ENCODE assay signal across 25 cellular contexts in the genomic region with DNA sequence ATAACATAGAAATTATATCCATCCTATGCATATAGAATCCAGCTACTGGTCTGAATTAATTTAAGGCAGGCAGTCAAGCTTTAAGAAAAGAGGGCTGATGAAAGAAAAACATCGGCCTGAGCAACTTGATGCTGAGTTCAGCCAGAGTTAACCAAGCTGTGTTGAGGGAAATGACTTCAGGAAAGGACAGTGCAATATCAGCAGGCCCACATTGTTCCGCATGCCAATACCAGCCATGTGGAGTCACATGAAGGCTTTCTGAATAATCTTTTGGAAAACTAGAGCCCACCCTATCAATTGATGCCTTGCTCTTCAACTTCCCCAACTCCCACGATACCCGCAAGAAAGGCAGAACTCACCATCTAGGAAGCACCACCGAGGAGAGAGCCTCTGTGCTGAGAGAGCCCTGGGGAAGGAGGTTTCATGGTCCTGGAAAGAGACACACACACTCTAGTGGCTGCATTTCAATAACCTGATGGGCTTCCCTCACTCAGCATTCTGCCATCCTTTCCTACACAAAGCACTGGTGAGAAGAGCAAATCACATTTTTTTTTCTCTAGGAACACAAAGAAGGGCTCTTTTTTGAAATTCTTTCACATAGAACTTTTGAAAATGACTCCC.
"Had no signal": no experiment of that assay in that cellular context is flagged by ENCODE, and none has a peak within 500 bp of the region (broad histone marks: within the 10 kb centered on the region; RNA-seq: fewer than 3 reads in every experiment).

No MANE protein-coding gene starts in this region.

- H3K27ac Mint-ChIP-seq: activated CD4-positive, alpha-beta T cell treated with anti-CD3 and anti-CD28 coated beads, Interleukin-2, amount 10 ng/mL, durations not matched to agents 7 days and 5 days; activated CD8-positive, alpha-beta memory T cell treated with anti-CD3 and anti-CD28 coated beads, Interleukin-2, amount 10 ng/mL, durations not matched to agents 7 days and 5 days; activated CD8-positive, alpha-beta T cell treated with anti-CD3 and anti-CD28 coated beads for 36 hours; immature natural killer cell; natural killer cell treated with Interleukin-12 subunit alpha and Interleukin-12 subunit beta and Interleukin-15 and Interleukin-18, amount 100 ng/mL, for 72 hours; stimulated activated memory B cell treated with anti-CD40 and anti-IgM and Interleukin-4, amounts not matched to agents 10 μg/mL and 1 μg/mL and 100 μg/mL, for 72 hours had no signal

- H3K4me3 Mint-ChIP-seq: activated CD4-positive, alpha-beta T cell treated with anti-CD3 and anti-CD28 coated beads, Interleukin-2, amount 10 ng/mL, durations not matched to agents 7 days and 5 days; activated CD8-positive, alpha-beta memory T cell treated with anti-CD3 and anti-CD28 coated beads, Interleukin-2, amount 10 ng/mL, durations not matched to agents 7 days and 5 days; activated CD8-positive, alpha-beta T cell treated with anti-CD3 and anti-CD28 coated beads for 36 hours; brain; central memory CD8-positive, alpha-beta T cell; immature natural killer cell; natural killer cell treated with Interleukin-12 subunit alpha and Interleukin-12 subunit beta and Interleukin-15 and Interleukin-18, amount 100 ng/mL, for 72 hours; stimulated activated memory B cell treated with anti-CD40 and anti-IgM and Interleukin-4, amounts not matched to agents 10 μg/mL and 1 μg/mL and 100 μg/mL, for 72 hours had no signal

- H2AFZ ChIP-seq: hepatocyte had no signal

- H3K27me3 Mint-ChIP-seq: activated CD4-positive, alpha-beta T cell treated with anti-CD3 and anti-CD28 coated beads, Interleukin-2, amount 10 ng/mL, durations not matched to agents 7 days and 5 days; activated CD8-positive, alpha-beta memory T cell treated with anti-CD3 and anti-CD28 coated beads, Interleukin-2, amount 10 ng/mL, durations not matched to agents 7 days and 5 days; brain; central memory CD8-positive, alpha-beta T cell; natural killer cell treated with Interleukin-12 subunit alpha and Interleukin-12 subunit beta and Interleukin-15 and Interleukin-18, amount 100 ng/mL, for 72 hours; stimulated activated memory B cell treated with anti-CD40 and anti-IgM and Interleukin-4, amounts not matched to agents 10 μg/mL and 1 μg/mL and 100 μg/mL, for 72 hours had no signal

- H3K27ac ChIP-seq: foreskin keratinocyte, hepatocyte, pancreas, stomach, suprapubic skin, tibial nerve, VCaP had no signal

- H3K9me3 ChIP-seq: pancreas, stomach, suprapubic skin, tibial nerve had no signal

- H3K4me3 ChIP-seq: hepatocyte, pancreas, smooth muscle cell, stomach, suprapubic skin, tibial nerve had no signal

- H3K36me3 ChIP-seq: pancreas, stomach, suprapubic skin, tibial nerve had no signal

- H3K79me2 ChIP-seq: hepatocyte had no signal

- H3K36me3 Mint-ChIP-seq: activated CD8-positive, alpha-beta memory T cell treated with anti-CD3 and anti-CD28 coated beads, Interleukin-2, amount 10 ng/mL, durations not matched to agents 7 days and 5 days; natural killer cell treated with Interleukin-12 subunit alpha and Interleukin-12 subunit beta and Interleukin-15 and Interleukin-18, amount 100 ng/mL, for 72 hours; stimulated activated memory B cell treated with anti-CD40 and anti-IgM and Interleukin-4, amounts not matched to agents 10 μg/mL and 1 μg/mL and 100 μg/mL, for 72 hours had no signal

- DNase-seq: activated CD4-positive, alpha-beta T cell treated with anti-CD3 and anti-CD28 coated beads, Interleukin-2, amount 10 ng/mL, durations not matched to agents 7 days and 5 days; activated CD4-positive, CD25-positive, alpha-beta regulatory T cell treated with anti-CD3 and anti-CD28 coated beads, Interleukin-2, amount 50 U/mL, for 72 hours; activated CD8-positive, alpha-beta memory T cell treated with anti-CD3 and anti-CD28 coated beads, Interleukin-2, amount 10 ng/mL, durations not matched to agents 7 days and 5 days; activated CD8-positive, alpha-beta T cell treated with anti-CD3 and anti-CD28 coated beads for 36 hours; activated gamma-delta T cell; activated naive CD4-positive, alpha-beta T cell treated with anti-CD3 and anti-CD28 coated beads, Interleukin-2, amount 50 U/mL, for 16 hours; activated T-cell treated with anti-CD3 and anti-CD28 coated beads for 4 hours; anterior cingulate cortex; erythroblast; foreskin keratinocyte; immature natural killer cell; left ventricle myocardium superior; pancreas; stimulated activated CD4-positive, alpha-beta T cell treated with anti-CD3 and anti-CD28 coated beads, Interleukin-15, amount 100 ng/mL, for 24 hours; stomach; T-helper 9 cell had no signal

- H3K4me1 Mint-ChIP-seq: activated CD4-positive, alpha-beta T cell treated with anti-CD3 and anti-CD28 coated beads, Interleukin-2, amount 10 ng/mL, durations not matched to agents 7 days and 5 days; activated CD8-positive, alpha-beta memory T cell treated with anti-CD3 and anti-CD28 coated beads, Interleukin-2, amount 10 ng/mL, durations not matched to agents 7 days and 5 days; central memory CD8-positive, alpha-beta T cell; immature natural killer cell; stimulated activated memory B cell treated with anti-CD40 and anti-IgM and Interleukin-4, amounts not matched to agents 10 μg/mL and 1 μg/mL and 100 μg/mL, for 72 hours had no signal

- H3K4me1 ChIP-seq: pancreas, stomach, suprapubic skin, tibial nerve had no signal

- H3K9me3 Mint-ChIP-seq: activated CD4-positive, alpha-beta T cell treated with anti-CD3 and anti-CD28 coated beads, Interleukin-2, amount 10 ng/mL, durations not matched to agents 7 days and 5 days; activated CD8-positive, alpha-beta T cell treated with anti-CD3 and anti-CD28 coated beads for 36 hours; stimulated activated memory B cell treated with anti-CD40 and anti-IgM and Interleukin-4, amounts not matched to agents 10 μg/mL and 1 μg/mL and 100 μg/mL, for 72 hours had no signal

- H3K27me3 ChIP-seq: hepatocyte, stomach, suprapubic skin, tibial nerve had no signal

- H3K4me2 ChIP-seq: hepatocyte, smooth muscle cell had no signal
